Comparison of ENCODE assay signal across 1 cellular context in the genomic region with DNA sequence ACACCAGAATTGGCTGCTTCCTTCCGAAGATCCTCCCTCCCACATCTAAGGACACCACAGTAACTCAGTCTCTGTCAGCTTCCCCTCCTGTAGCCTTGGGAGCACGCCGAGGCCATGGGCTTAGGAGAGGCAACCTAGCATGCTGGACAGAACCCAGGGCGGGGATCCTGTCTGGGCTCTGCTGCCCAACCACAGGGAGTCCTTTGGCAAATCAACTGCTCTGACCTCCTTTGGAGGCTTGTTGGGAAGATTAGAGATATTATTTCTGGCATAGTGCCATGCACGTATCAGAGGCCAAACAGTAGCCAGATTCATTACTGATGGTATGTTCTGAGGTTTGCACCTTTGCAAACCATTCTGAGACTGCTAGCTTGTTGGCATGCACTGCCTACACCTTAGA.
TF ChIP-seq lines count a peak whose summit lies in the region.

No MANE protein-coding gene starts in this region.

TF ChIP-seq in K562, 482 proteins besides CTCF, POLR2A, EP300 and RAD21 (continued from another document):
- TF ChIP-seq RBM34 (IDR thresholded peaks at IDR 0.05; ENCODE audit: borderline replicate concordance, insufficient read depth, low read length) = no peak
